Comparison of ENCODE assay signal across 18 cellular contexts in the genomic region with DNA sequence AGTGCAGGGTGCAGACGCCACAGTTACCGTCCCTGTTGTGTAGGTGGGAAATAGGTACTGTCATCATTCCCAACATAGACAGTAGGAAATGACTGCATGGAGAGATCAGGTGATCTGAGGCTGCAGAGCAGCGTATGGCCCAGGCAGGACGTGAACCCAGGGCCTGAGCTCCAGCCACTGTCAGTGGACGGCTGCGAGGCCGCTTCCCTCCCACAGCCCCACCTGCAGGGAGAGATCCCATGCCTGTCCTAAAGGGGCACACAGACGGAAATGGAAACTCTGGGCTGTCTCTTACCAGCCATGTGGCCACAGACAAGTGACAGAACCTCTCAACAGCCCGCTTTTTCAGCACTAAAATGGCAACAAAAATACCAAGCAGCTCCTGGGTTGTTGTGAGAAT. TPM values are rescaled to one million over a fixed set of nuclear protein-coding genes. Genes with fewer than 3 reads are reported as not detected.
DNase-seq lines count a peak whose midpoint lies in the region; ATAC-seq and TF ChIP-seq lines count a peak whose summit lies in the region.
"Had no signal": no experiment of that assay in that cellular context is flagged by ENCODE, and none has a peak within 500 bp of the region (broad histone marks: within the 10 kb centered on the region; RNA-seq: fewer than 3 reads in every experiment).

No MANE protein-coding gene starts in this region.

- no peak overlapping the region for H3K23ac ChIP-seq in trophoblast cell (ENCODE audit: low read length)

- no peak overlapping the region for H4K91ac ChIP-seq in trophoblast cell (ENCODE audit: low read depth, low read length)

- intact Hi-C loops in upper lobe of right lung (cut with DNase I) = no loop called here

- H3K9ac ChIP-seq in trophoblast cell (ENCODE audit: low read length) = no peak overlapping the region

- no peak overlapping the region for H2AK5ac ChIP-seq in trophoblast cell (ENCODE audit: low read length)

- no peaks in the 10 kb centered on the region; the same call in 2 of the 3 replicates for H3K9me3 Mint-ChIP-seq in GM23338
- H3K9me3 Mint-ChIP-seq: H9 had no signal

- H3K4ac ChIP-seq in trophoblast cell (ENCODE audit: low read depth, low read length) = no peak overlapping the region

- H3K4me1 ChIP-seq in GM23338 (ENCODE audit: insufficient read depth) (no peaks in the 10 kb centered on the region), trophoblast cell (ENCODE audit: control insufficient read depth in 1 of 2, insufficient read depth in 2 of 2, low read length in 2 of 2) (no peaks in the 10 kb centered on the region), upper lobe of right lung (no peaks in the 10 kb centered on the region)
- H3K4me1 ChIP-seq: BE2C had no signal

- H3K36me3 Mint-ChIP-seq in GM23338 (ENCODE audit: low read depth) = no peaks in the 10 kb centered on the region; the same call in 2 of the 3 replicates
- H3K36me3 Mint-ChIP-seq: CD4-positive, CD25-positive, alpha-beta regulatory T cell; CD8-positive, alpha-beta memory T cell had no signal

- H3K14ac ChIP-seq in trophoblast cell (ENCODE audit: low read length) = no peak overlapping the region

- no CpG with 5 or more reads among the region's 9 CpGs for WGBS in trophoblast cell (ENCODE audit: extremely low coverage, insufficient coverage, insufficient read length)

- H3K79me1 ChIP-seq in trophoblast cell (ENCODE audit: low read length) = no peaks in the 10 kb centered on the region

- peak; percentile 53; the same call in 2 of the 3 replicates for ATAC-seq in GM23338
- no peak for ATAC-seq in upper lobe of right lung
- ATAC-seq: GM12878 had no signal

- H3K18ac ChIP-seq in trophoblast cell (ENCODE audit: low read length) = no peak overlapping the region

- H4K12ac ChIP-seq in trophoblast cell (ENCODE audit: low read depth, low read length) = no peak overlapping the region

- H2AFZ ChIP-seq in GM23338 (0 out of 2 replicates have a peak overlapping the region, but pooled peaks have one; percentile 28), trophoblast cell (ENCODE audit: insufficient read depth, low read length, poor library complexity) (no peak overlapping the region)

- H3K4me3 ChIP-seq in GM23338 = no peak overlapping the region
- peak overlapping the region; percentile 53 for H3K4me3 ChIP-seq in trophoblast cell (ENCODE audit: low read depth, low read length)
- H3K4me3 ChIP-seq in upper lobe of right lung = no peak overlapping the region
- H3K4me3 ChIP-seq: GM12878 had no signal

- no peaks in the 10 kb centered on the region for H3K27me3 ChIP-seq in GM23338 (ENCODE audit: insufficient read depth)
- no peaks in the 10 kb centered on the region for H3K27me3 ChIP-seq in trophoblast cell (ENCODE audit: insufficient read depth, low read length)
- no peaks in the 10 kb centered on the region for H3K27me3 ChIP-seq in upper lobe of right lung

- H2BK5ac ChIP-seq in trophoblast cell (ENCODE audit: low read depth, low read length, poor library complexity) = no peak overlapping the region

- no peak overlapping the region for H3K4me2 ChIP-seq in GM23338
- no peak overlapping the region for H3K4me2 ChIP-seq in trophoblast cell (ENCODE audit: low read length)

- H3K36me3 ChIP-seq in GM23338 (ENCODE audit: insufficient read depth) = no peaks in the 10 kb centered on the region
- H3K36me3 ChIP-seq in trophoblast cell (ENCODE audit: control insufficient read depth in 1 of 2, insufficient read depth in 2 of 2, low read length in 2 of 2) = no peaks in the 10 kb centered on the region
- H3K36me3 ChIP-seq in upper lobe of right lung = no peaks in the 10 kb centered on the region
- H3K36me3 ChIP-seq: BE2C had no signal

- H4K20me1 ChIP-seq in GM23338 (replicated peaks; ENCODE audit: insufficient read depth) = no peaks in the 10 kb centered on the region

- no peaks in the 10 kb centered on the region for H3K27me3 Mint-ChIP-seq in GM23338 (ENCODE audit: insufficient read depth, low read depth, poor library complexity)

- no peaks in the 10 kb centered on the region for H3F3A ChIP-seq in GM23338 (replicated peaks; ENCODE audit: low read depth)

- H3K9me2 ChIP-seq in GM23338 (ENCODE audit: insufficient read depth) = peaks cover 3% of the 10 kb centered on the region; the same call in 1 of the 2 replicates

- H3K79me2 ChIP-seq in GM23338 (replicated peaks; ENCODE audit: insufficient read depth) = no peaks in the 10 kb centered on the region
- no peaks in the 10 kb centered on the region for H3K79me2 ChIP-seq in trophoblast cell (ENCODE audit: control insufficient read depth, insufficient read depth, low read length, poor library complexity)

- TF ChIP-seq CTCF in GM23338 (conservative IDR thresholded peaks at IDR 0.05; ENCODE audit: low read depth in 2 of 2) (no peak; a peak in 1 of 4 replicates), upper lobe of right lung (IDR thresholded peaks at IDR 0.05) (no peak)

- no peak overlapping the region for H3K27ac Mint-ChIP-seq in GM23338
- H3K27ac Mint-ChIP-seq: H9 had no signal

- DNase-seq in GM23338 (ENCODE audit: low spot score) (no peak), ecto neural progenitor cell (ENCODE audit: low spot score) (peak; percentile 36), trophoblast cell (no peak), upper lobe of right lung (peak; percentile 21), NCI-H774 (lab: John Stamatoyannopoulos, UW) (no peak), epidermal melanocyte (ENCODE audit: insufficient read length, low spot score) (no peak)
- DNase-seq: BE2C; C1 segment of cervical spinal cord; CD4-positive, CD25-positive, alpha-beta regulatory T cell; CD8-positive, alpha-beta memory T cell; COR-L47; DMS 273 treated with DMSO at 0.1 percent for 48 hours; DMS53; DND-41; EL; H9 had no signal

- no peak overlapping the region for H2BK12ac ChIP-seq in trophoblast cell (ENCODE audit: low read length)

- H3K4me3 Mint-ChIP-seq in GM23338 = no peak overlapping the region
- H3K4me3 Mint-ChIP-seq: CD4-positive, CD25-positive, alpha-beta regulatory T cell; CD8-positive, alpha-beta memory T cell; H9 had no signal

- H3K27ac ChIP-seq in GM23338 (ENCODE audit: low read depth) = no peak overlapping the region
- no peak overlapping the region for H3K27ac ChIP-seq in trophoblast cell (ENCODE audit: low read depth, low read length)
- H3K27ac ChIP-seq in upper lobe of right lung = no peak overlapping the region

- H2BK120ac ChIP-seq in trophoblast cell (ENCODE audit: insufficient read depth, low read length, poor library complexity) = no peak overlapping the region

- peaks cover 2% of the 10 kb centered on the region for H3K9me3 ChIP-seq in trophoblast cell (ENCODE audit: insufficient read depth, low read depth, low read length)
- no peaks in the 10 kb centered on the region for H3K9me3 ChIP-seq in upper lobe of right lung
- H3K9me3 ChIP-seq: BE2C had no signal

- H3K4me1 Mint-ChIP-seq in GM23338 = no peaks in the 10 kb centered on the region
- H3K4me1 Mint-ChIP-seq: CD4-positive, CD25-positive, alpha-beta regulatory T cell; CD8-positive, alpha-beta memory T cell; H9 had no signal

- H4K8ac ChIP-seq in trophoblast cell (ENCODE audit: low read depth, low read length) = no peak overlapping the region

TF ChIP-seq in GM23338, 12 proteins besides CTCF, POLR2A, EP300 and RAD21 (continues in another document):
- no peak for TF ChIP-seq ZNF114 (CRISPR knock-in tag; IDR thresholded peaks at IDR 0.05)
- no peak for TF ChIP-seq CREB1 (CRISPR knock-in tag; IDR thresholded peaks at IDR 0.05; ENCODE audit: low read depth)
- TF ChIP-seq, protein P1, sequence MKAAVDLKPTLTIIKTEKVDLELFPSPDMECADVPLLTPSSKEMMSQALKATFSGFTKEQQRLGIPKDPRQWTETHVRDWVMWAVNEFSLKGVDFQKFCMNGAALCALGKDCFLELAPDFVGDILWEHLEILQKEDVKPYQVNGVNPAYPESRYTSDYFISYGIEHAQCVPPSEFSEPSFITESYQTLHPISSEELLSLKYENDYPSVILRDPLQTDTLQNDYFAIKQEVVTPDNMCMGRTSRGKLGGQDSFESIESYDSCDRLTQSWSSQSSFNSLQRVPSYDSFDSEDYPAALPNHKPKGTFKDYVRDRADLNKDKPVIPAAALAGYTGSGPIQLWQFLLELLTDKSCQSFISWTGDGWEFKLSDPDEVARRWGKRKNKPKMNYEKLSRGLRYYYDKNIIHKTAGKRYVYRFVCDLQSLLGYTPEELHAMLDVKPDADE (IDR thresholded peaks at IDR 0.05) = no peak

RNA-seq across cellular contexts. Expression of a gene that starts 44.5 kb away (rescaled TPM):
- 0.14 TPM in 1 of 2 replicates, not detected in the other for total RNA-seq in GM23338 (2014; rRNA removed; shearing (Covaris generic))
- 0.14 and 0.24 TPM in 2 replicates for polyA plus RNA-seq in GM23338 (2016; fragmentation: Nextera tagmentation; extraction: Ambion mirVana)
- 0.07 and 0.10 TPM in 2 replicates for polyA plus RNA-seq in trophoblast cell (2013)
- 0.93 TPM for total RNA-seq in upper lobe of right lung
- total RNA-seq: CD8-positive, alpha-beta memory T cell; H9 had no signal
- polyA plus RNA-seq: CD4-positive, CD25-positive, alpha-beta regulatory T cell; CD8-positive, alpha-beta memory T cell; H1 had no signal

Comparison
In these comparisons a context has a peak if more than half of its experiments do, and no peak if none do; other contexts are left out.
1. DNase-seq: peak in ecto neural progenitor cell (single experiment) and upper lobe of right lung (single experiment); none in GM23338 (single experiment), trophoblast cell (0 of 2), NCI-H774 (single experiment) and epidermal melanocyte (single experiment).